8 cellular contexts compared by ENCODE assay signal in genomic region chr17:7931709-7932482, GRCh38. TPM values are rescaled to one million over a fixed set of nuclear protein-coding genes. Genes with fewer than 3 reads are reported as not detected.
DNase-seq lines count a peak whose midpoint lies in the region; ATAC-seq and TF ChIP-seq lines count a peak whose summit lies in the region.

TSS of gene CNTROB (plus strand) at chr17:7932206. CDS start at chr17:7933080, 874 bp downstream.
TSS of gene TRAPPC1 (minus strand) at chr17:7931946. CDS start at chr17:7931829, 117 bp downstream.

- intact Hi-C loops in breast epithelium (cut with DNase I; ENCODE audit: low total_unique reads), result no loop called here

- TF ChIP-seq CTCF in VCaP (conservative IDR thresholded peaks at IDR 0.05), result no peak
- peak in 1 of 3 donors; percentile 11 for TF ChIP-seq CTCF in breast epithelium (IDR thresholded peaks at IDR 0.05)

- peak; percentile 61 for TF ChIP-seq POLR2A in breast epithelium (IDR thresholded peaks at IDR 0.05)

- H3K4me3 ChIP-seq in ACC112 (ENCODE audit: low read depth, low read length) (peak within 1 kb of the TSS; percentile 99), breast epithelium (peak within 1 kb of the TSS; percentile 68 to 93 (median 82)), iPS-18c (ENCODE audit: insufficient read depth, low read depth, low read length) (peak within 1 kb of the TSS; percentile 98), skin epidermis (peak within 1 kb of the TSS; percentile 56 to 90 (median 69))

- H3K27me3 ChIP-seq in ACC112 (ENCODE audit: insufficient read depth, low read length) (no peaks in the 10 kb centered on the region), breast epithelium (no peaks in the 10 kb centered on the region)

- H2AFZ ChIP-seq in ACC112 (ENCODE audit: low read length, unreplicated experiment), result peak within 1 kb of the TSS; percentile 97

- DNase-seq in NCI-H2196 treated with DMSO at 0.1 percent for 48 hours (lab: John Stamatoyannopoulos, UW; ENCODE audit: unreplicated experiment) (peak; percentile 84), breast epithelium (ENCODE audit: low spot score in 2 of 2) (peak; percentile 99 to 100)

- H3K9me3 ChIP-seq in breast epithelium (no peaks in the 10 kb centered on the region), iPS-18c (ENCODE audit: control insufficient read depth, insufficient read depth, low read length) (no peaks in the 10 kb centered on the region)

- H3K27ac ChIP-seq in ACC112 (ENCODE audit: low read depth, low read length) (peak within 1 kb of the TSS; percentile 70), VCaP (peak within 1 kb of the TSS; percentile 60; the same call in 1 of the 2 replicates), breast epithelium (peak within 1 kb of the TSS; percentile 83 to 91), skin epidermis (peak within 1 kb of the TSS; percentile 54 to 94 (median 87))

- peaks cover 49% of the 10 kb centered on the region for H3K79me2 ChIP-seq in ACC112 (ENCODE audit: control insufficient read depth, insufficient read depth, low read length, unreplicated experiment)

- ATAC-seq in GM18870 (IDR thresholded peaks at IDR 0.05; ENCODE audit: unreplicated experiment), result peak; percentile 91
- ATAC-seq in HG03135 (IDR thresholded peaks at IDR 0.05; ENCODE audit: unreplicated experiment), result peak; percentile 94

- H3K4me1 ChIP-seq in ACC112 (ENCODE audit: control insufficient read depth, insufficient read depth, low read length, unreplicated experiment) (peaks cover 26% of the 10 kb centered on the region), breast epithelium (peaks cover 0 to 14% of the 10 kb centered on the region in 2 donors)

- H3K36me3 ChIP-seq in ACC112 (ENCODE audit: insufficient read depth, low read length), result peaks cover 19% of the 10 kb centered on the region
- no peaks in the 10 kb centered on the region for H3K36me3 ChIP-seq in breast epithelium

RNA-seq across cellular contexts. Expression of gene CNTROB, which starts in this region (rescaled TPM):
- 10 to 100 TPM; 17.0 to 27.2 (median 23.9) TPM for total RNA-seq in breast epithelium

RNA-seq across cellular contexts. Expression of gene TRAPPC1, which starts in this region (rescaled TPM):
- total RNA-seq in breast epithelium, result 10 to 100 TPM; 24.9 to 38.9 (median 37.7) TPM

Comparison
In these comparisons a context has a peak if more than half of its experiments do, and no peak if none do; other contexts are left out.
1. Peak in every context shown above with its lines: DNase-seq, ATAC-seq, H3K4me3 ChIP-seq and H3K27ac ChIP-seq.